In the genomic region with DNA sequence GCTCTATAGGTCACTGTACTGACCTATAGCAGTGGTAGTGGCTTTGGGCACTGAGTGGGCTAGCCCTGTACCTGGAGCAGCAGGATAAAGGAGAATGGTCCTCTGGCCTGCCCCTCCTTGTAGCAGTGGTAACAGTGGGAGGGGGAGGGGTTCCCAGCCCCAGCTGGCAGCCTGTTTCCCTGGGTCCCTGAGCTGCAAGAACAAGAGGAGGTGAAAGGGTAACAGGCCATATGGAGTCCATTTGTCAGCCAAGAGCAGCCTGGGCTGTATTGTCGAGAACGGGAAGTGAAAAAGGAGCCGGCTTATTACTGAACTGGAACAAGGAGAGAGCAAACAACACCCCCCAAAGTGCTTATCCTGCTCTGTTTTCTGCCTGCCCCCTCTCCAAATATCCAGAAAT, we compare ENCODE assay signal across 8 cellular contexts.
A peak's percentile ranks its signal among the peaks of the same experiment; 100 is the strongest.
DNase-seq lines count a peak whose midpoint lies in the region; ATAC-seq and TF ChIP-seq lines count a peak whose summit lies in the region.

No MANE protein-coding gene starts in this region.

- H3F3A ChIP-seq in smooth muscle cell (ENCODE audit: low read depth) = peaks cover 4% of the 10 kb centered on the region

- H3K9ac ChIP-seq in smooth muscle cell (ENCODE audit: low read depth) = no peak overlapping the region

- peaks cover 0 to 66% (median 42%) of the 10 kb centered on the region in 4 donors for H3K4me1 ChIP-seq in sigmoid colon
- H3K4me1 ChIP-seq in smooth muscle cell (ENCODE audit: low read depth) = peaks cover 42% of the 10 kb centered on the region

- peaks cover 99% of the 10 kb centered on the region for H4K20me1 ChIP-seq in smooth muscle cell (ENCODE audit: low read depth)

- no peak overlapping the region for H3K4me3 ChIP-seq in dorsolateral prefrontal cortex
- H3K4me3 ChIP-seq in sigmoid colon = no peak overlapping the region
- H3K4me3 ChIP-seq in smooth muscle cell = no peak overlapping the region

- no peak for TF ChIP-seq POLR2A in sigmoid colon (IDR thresholded peaks at IDR 0.05)

- TF ChIP-seq EP300 in sigmoid colon (IDR thresholded peaks at IDR 0.05) = no peak

- H3K79me2 ChIP-seq in smooth muscle cell (ENCODE audit: low read depth) = peaks cover 57% of the 10 kb centered on the region

- peak overlapping the region in 41 of 59 donors; percentile 7 to 91 (median 49) for H3K27ac ChIP-seq in dorsolateral prefrontal cortex
- H3K27ac ChIP-seq in sigmoid colon = peak overlapping the region in 3 of 4 donors; percentile 16 to 66 (median 58)
- no peak overlapping the region for H3K27ac ChIP-seq in smooth muscle cell (ENCODE audit: low read depth)

- no peak overlapping the region for H2AFZ ChIP-seq in smooth muscle cell (ENCODE audit: low read depth)

- H3K9me3 ChIP-seq in sigmoid colon = no peaks in the 10 kb centered on the region
- H3K9me3 ChIP-seq in smooth muscle cell (replicated peaks; ENCODE audit: low read depth) = no peaks in the 10 kb centered on the region

- TF ChIP-seq CTCF in dorsolateral prefrontal cortex (IDR thresholded peaks at IDR 0.05 in 54 of 56, conservative IDR thresholded peaks at IDR 0.05 in 2 of 56; ENCODE audit: low read depth in 1 of 56, partially characterized antibody in 56 of 56) (no peak), sigmoid colon (IDR thresholded peaks at IDR 0.05) (no peak), smooth muscle cell (IDR thresholded peaks at IDR 0.05; ENCODE audit: borderline replicate concordance, insufficient read depth, poor library complexity, severe bottlenecking) (no peak)

- WGBS in sigmoid colon, 2 donors = 10 to 20% methylated on average over 3 of the region's 3 CpGs
- WGBS in smooth muscle cell (ENCODE audit: low lambda C conversion rate) = 86% methylated on average over 3 of the region's 3 CpGs

- H3K27me3 ChIP-seq in dorsolateral prefrontal cortex (no peaks in the 10 kb centered on the region), sigmoid colon (no peaks in the 10 kb centered on the region), smooth muscle cell (ENCODE audit: low read depth) (no peaks in the 10 kb centered on the region)

- ATAC-seq in GM21423 (IDR thresholded peaks at IDR 0.05; ENCODE audit: unreplicated experiment) (peak; percentile 48), GM18858 (IDR thresholded peaks at IDR 0.05; ENCODE audit: unreplicated experiment) (no peak)

- DNase-seq in Ammon's horn (ENCODE audit: low spot score) = peak; percentile 64
- DNase-seq in NCI-H1694 treated with DMSO at 0.1 percent for 48 hours (lab: John Stamatoyannopoulos, UW) = peak; percentile 96
- peak in 1 of 10 donors; percentile 62 for DNase-seq in dorsolateral prefrontal cortex
- DNase-seq in sigmoid colon = no peak
- DNase-seq in ureter (ENCODE audit: low spot score) = no peak
- DNase-seq in smooth muscle cell (lab: John Stamatoyannopoulos, UW; ENCODE audit: unreplicated experiment) = no peak

- H3K4me2 ChIP-seq in smooth muscle cell = no peak overlapping the region

- intact Hi-C loops in dorsolateral prefrontal cortex (cut with DNase I) (no loop called here), sigmoid colon (cut with DNase I) (no loop called here)

- H3K36me3 ChIP-seq in sigmoid colon (no peaks in the 10 kb centered on the region), smooth muscle cell (ENCODE audit: low read depth) (no peaks in the 10 kb centered on the region)

Comparison
In these comparisons a context has a peak if more than half of its experiments do, and no peak if none do; other contexts are left out.
1. DNase-seq: peak in Ammon's horn (single experiment) and NCI-H1694 treated with DMSO at 0.1 percent for 48 hours (single experiment); none in sigmoid colon (single experiment), ureter (single experiment) and smooth muscle cell (single experiment).